In genomic region chr3:42773409-42773751, GRCh38 we compare ENCODE assay signal across 8 cellular contexts. TPM values are rescaled to one million over a fixed set of nuclear protein-coding genes. Genes with fewer than 3 reads are reported as not detected.
DNase-seq lines count a peak whose midpoint lies in the region; ATAC-seq and TF ChIP-seq lines count a peak whose summit lies in the region.

No MANE protein-coding gene starts in this region.

- peak overlapping the region; percentile 44 to 52 for H3K27ac ChIP-seq in esophagus (ENCODE audit: low read depth in 2 of 2, low read length in 1 of 2)
- H3K27ac ChIP-seq in sigmoid colon = peak overlapping the region; percentile 70 to 84 (median 80)

- H3K36me3 Mint-ChIP-seq in activated CD8-positive, alpha-beta memory T cell treated with anti-CD3 and anti-CD28 coated beads, Interleukin-2, amount 10 ng/mL, durations not matched to agents 7 days and 5 days = no peaks in the 10 kb centered on the region

- H3F3A ChIP-seq in Loucy (ENCODE audit: low read depth) = no peaks in the 10 kb centered on the region

- peak overlapping the region; percentile 75 for H3K27ac Mint-ChIP-seq in activated CD8-positive, alpha-beta memory T cell treated with anti-CD3 and anti-CD28 coated beads, Interleukin-2, amount 10 ng/mL, durations not matched to agents 7 days and 5 days

- TF ChIP-seq EP300 in sigmoid colon (IDR thresholded peaks at IDR 0.05) = no peak

- peak overlapping the region; percentile 66 for H3K4me3 ChIP-seq in Loucy (ENCODE audit: low read length, poor library complexity, severe bottlenecking)
- H3K4me3 ChIP-seq in esophagus (ENCODE audit: low read depth in 1 of 2, low read length in 2 of 2) = peak overlapping the region in 1 of 2 donors; percentile 48
- peak overlapping the region; percentile 44 to 62 (median 54) for H3K4me3 ChIP-seq in sigmoid colon

- H3K36me3 ChIP-seq in Loucy (ENCODE audit: insufficient read depth, low read length) = no peaks in the 10 kb centered on the region
- H3K36me3 ChIP-seq in esophagus (ENCODE audit: control insufficient read depth in 2 of 2, insufficient read depth in 2 of 2, low read length in 1 of 2) = no peaks in the 10 kb centered on the region
- H3K36me3 ChIP-seq in sigmoid colon = no peaks in the 10 kb centered on the region

- H3K9ac ChIP-seq in Loucy (ENCODE audit: low read depth, low read length, poor library complexity, severe bottlenecking) = peak overlapping the region; percentile 47

- no peaks in the 10 kb centered on the region for H3K9me3 ChIP-seq in Loucy (ENCODE audit: insufficient read depth, low read depth, low read length)
- H3K9me3 ChIP-seq in esophagus (ENCODE audit: control insufficient read depth in 2 of 2, insufficient read depth in 1 of 2, low read depth in 1 of 2, low read length in 1 of 2) = no peaks in the 10 kb centered on the region
- H3K9me3 ChIP-seq in sigmoid colon = no peaks in the 10 kb centered on the region

- H3K79me2 ChIP-seq in Loucy (ENCODE audit: insufficient read depth, low read length) = no peaks in the 10 kb centered on the region

- H3K4me1 ChIP-seq in Loucy (ENCODE audit: insufficient read depth, low read length, poor library complexity, severe bottlenecking) = no peaks in the 10 kb centered on the region
- peaks cover 2 to 5% of the 10 kb centered on the region in 2 donors for H3K4me1 ChIP-seq in esophagus (ENCODE audit: control insufficient read depth in 2 of 2, insufficient read depth in 2 of 2, low read length in 1 of 2)
- H3K4me1 ChIP-seq in sigmoid colon = peaks cover 0 to 14% (median 12%) of the 10 kb centered on the region in 4 donors

- H3K27me3 Mint-ChIP-seq in activated CD8-positive, alpha-beta memory T cell treated with anti-CD3 and anti-CD28 coated beads, Interleukin-2, amount 10 ng/mL, durations not matched to agents 7 days and 5 days = peaks cover 4% of the 10 kb centered on the region

- CTCF ChIA-PET in activated CD8-positive, alpha-beta memory T cell treated with anti-CD3 and anti-CD28 coated beads, Interleukin-2, amount 10 ng/mL, durations not matched to agents 7 days and 5 days (lab: Charles Lee) = no interaction called here

- TF ChIP-seq POLR2A in sigmoid colon (IDR thresholded peaks at IDR 0.05) = no peak

- TF ChIP-seq CTCF in Loucy (conservative IDR thresholded peaks at IDR 0.05; ENCODE audit: low read length) (no peak), sigmoid colon (IDR thresholded peaks at IDR 0.05) (no peak)

- no peaks in the 10 kb centered on the region for H3K9me2 ChIP-seq in Loucy (replicated peaks; ENCODE audit: low read depth, low read length)

- peak overlapping the region; percentile 77 for H3K4me3 Mint-ChIP-seq in activated CD8-positive, alpha-beta memory T cell treated with anti-CD3 and anti-CD28 coated beads, Interleukin-2, amount 10 ng/mL, durations not matched to agents 7 days and 5 days

- peak; percentile 11 for ATAC-seq in activated CD8-positive, alpha-beta memory T cell treated with anti-CD3 and anti-CD28 coated beads, Interleukin-2, amount 10 ng/mL, durations not matched to agents 7 days and 5 days

- no peaks in the 10 kb centered on the region for H4K20me1 ChIP-seq in Loucy (ENCODE audit: insufficient read depth, low read length, poor library complexity, severe bottlenecking)

- peaks cover 12% of the 10 kb centered on the region for H3K4me1 Mint-ChIP-seq in activated CD8-positive, alpha-beta memory T cell treated with anti-CD3 and anti-CD28 coated beads, Interleukin-2, amount 10 ng/mL, durations not matched to agents 7 days and 5 days

- intact Hi-C loops in sigmoid colon (cut with DNase I) = no loop called here

- H2AFZ ChIP-seq in Loucy (ENCODE audit: low read length) = no peak overlapping the region

- DNase-seq in activated CD8-positive, alpha-beta memory T cell treated with anti-CD3 and anti-CD28 coated beads, Interleukin-2, amount 10 ng/mL, durations not matched to agents 7 days and 5 days = no peak
- DNase-seq in activated CD8-positive, alpha-beta memory T cell treated with anti-CD3 and anti-CD28 coated beads, Interleukin-2, amount 50 U/mL, for 4 hours = no peak
- DNase-seq in sigmoid colon (no peak), A172 (ENCODE audit: low spot score) (no peak), GOT3 (lab: John Stamatoyannopoulos, UW) (no peak), NCI-H446 (lab: John Stamatoyannopoulos, UW) (no peak)

- H3K27me3 ChIP-seq in Loucy (ENCODE audit: insufficient read depth, low read length, poor library complexity, severe bottlenecking) (no peaks in the 10 kb centered on the region), esophagus (ENCODE audit: control insufficient read depth in 1 of 2, insufficient read depth in 2 of 2, low read length in 2 of 2) (no peaks in the 10 kb centered on the region), sigmoid colon (no peaks in the 10 kb centered on the region)

- 13% methylated on average over 6 of the region's 6 CpGs for WGBS in esophagus, 2 donors
- 6 to 11% methylated on average over 6 of the region's 6 CpGs for WGBS in sigmoid colon, 2 donors

- H3K4me2 ChIP-seq in Loucy (ENCODE audit: low read depth, low read length, poor library complexity, severe bottlenecking) = peak overlapping the region; percentile 59

- H3K9me3 Mint-ChIP-seq in activated CD8-positive, alpha-beta memory T cell treated with anti-CD3 and anti-CD28 coated beads, Interleukin-2, amount 10 ng/mL, durations not matched to agents 7 days and 5 days (ENCODE audit: low read depth) = no peaks in the 10 kb centered on the region

RNA-seq across cellular contexts. Expression of gene CCDC13, which starts 0.3 kb away (rescaled TPM):
- under 1 TPM; 0.35 to 0.41 TPM for total RNA-seq in activated CD8-positive, alpha-beta memory T cell treated with anti-CD3 and anti-CD28 coated beads, Interleukin-2, amount 10 ng/mL, durations not matched to agents 7 days and 5 days
- polyA plus RNA-seq in esophagus = 1 to 10 TPM in 1 of 2 donors, under 1 TPM in 1; 0.53 to 1.0 TPM
- total RNA-seq in sigmoid colon = 1 to 10 TPM in 3 of 4 donors, not detected in 1; 1.3 to 3.9 (median 1.8) TPM
- polyA plus RNA-seq in sigmoid colon = under 1 TPM; 0.60 to 0.85 (median 0.69) TPM
- total RNA-seq in A172 (2014; rRNA removed; shearing (Covaris generic)) = 0.02 TPM in 1 of 2 replicates, not detected in the other

RNA-seq across cellular contexts. Expression of gene HIGD1A, which starts 30.9 kb away (rescaled TPM):
- 10 to 100 TPM; 53.6 to 71.1 TPM for total RNA-seq in activated CD8-positive, alpha-beta memory T cell treated with anti-CD3 and anti-CD28 coated beads, Interleukin-2, amount 10 ng/mL, durations not matched to agents 7 days and 5 days
- 100 to 1,000 TPM; 137 to 161 TPM for polyA plus RNA-seq in esophagus
- total RNA-seq in sigmoid colon = 100 to 1,000 TPM; 127 to 272 (median 176) TPM
- polyA plus RNA-seq in sigmoid colon = 1,000 to 10,000 TPM in 1 of 3 donors, 100 to 1,000 TPM in 2; 314 to 1,597 (median 947) TPM
- 249 and 254 TPM in 2 replicates for total RNA-seq in A172 (2014; rRNA removed; shearing (Covaris generic))

RNA-seq across cellular contexts. Expression of gene ACKR2, which starts 35.9 kb away (rescaled TPM):
- 1 to 10 TPM; 2.3 to 2.6 TPM for total RNA-seq in activated CD8-positive, alpha-beta memory T cell treated with anti-CD3 and anti-CD28 coated beads, Interleukin-2, amount 10 ng/mL, durations not matched to agents 7 days and 5 days
- polyA plus RNA-seq in esophagus = under 1 TPM; 0.75 to 0.88 TPM
- total RNA-seq in sigmoid colon = 1 to 10 TPM; 1.5 to 8.6 (median 4.0) TPM
- polyA plus RNA-seq in sigmoid colon = 1 to 10 TPM; 1.2 to 3.3 (median 1.2) TPM
- total RNA-seq in A172 (2014; rRNA removed; shearing (Covaris generic)) = not detected in 2 replicates
